Comparison of ENCODE assay signal across 7 cellular contexts in the genomic region with DNA sequence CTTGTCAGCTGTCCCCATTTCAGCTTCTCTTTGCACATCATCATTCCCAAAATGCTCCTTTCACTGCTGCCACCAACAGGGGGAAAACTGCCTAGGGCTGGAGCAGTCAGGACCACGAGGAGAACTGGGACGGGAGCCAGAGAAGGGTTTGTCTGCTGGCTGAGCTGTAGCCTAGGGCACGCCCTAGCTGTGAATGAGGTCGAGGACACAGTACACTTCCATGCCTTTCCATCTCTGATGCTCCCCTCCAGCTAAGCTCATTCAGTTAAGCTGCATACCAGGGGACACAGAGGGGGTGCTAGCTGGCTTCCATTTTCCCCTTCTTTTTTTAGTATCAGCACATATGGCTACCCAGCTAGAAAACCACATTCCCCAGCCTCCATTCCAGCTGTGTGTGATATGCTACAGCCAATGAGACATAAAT.
DNase-seq lines count a peak whose midpoint lies in the region; ATAC-seq, FAIRE-seq and TF ChIP-seq lines count a peak whose summit lies in the region.

No MANE protein-coding gene starts in this region.

- H3K27me3 ChIP-seq in HCT116 (ENCODE audit: insufficient read depth, low read length): no peaks in the 10 kb centered on the region

- intact Hi-C loops in HCT116 (cut with micrococcal nuclease): no loop called here

- no peak overlapping the region for H2AFZ ChIP-seq in HCT116 (ENCODE audit: low read depth, low read length, poor library complexity, severe bottlenecking)

- no peak overlapping the region for H3K9ac ChIP-seq in HCT116 (ENCODE audit: low read length)

- no peaks in the 10 kb centered on the region for H3K79me2 ChIP-seq in HCT116 (ENCODE audit: insufficient read depth, low read length)

- RAD21 ChIA-PET in HCT116 (lab: Charles Lee; ENCODE audit: low non-redundant PET in 1 of 2, low total read pairs in 2 of 2, uncharacterized antibody in 2 of 2, unreplicated experiment in 2 of 2): no interaction called here

- H4K20me1 ChIP-seq in HCT116 (ENCODE audit: insufficient read depth): no peaks in the 10 kb centered on the region

- FAIRE-seq in frontal cortex (lab: Jason Lieb, UNC): no peak

- H3K36me3 ChIP-seq in HCT116 (ENCODE audit: control insufficient read depth in 1 of 2, insufficient read depth in 2 of 2, low read length in 2 of 2): peaks cover 2 to 4% of the 10 kb centered on the region in 2 experiments; a peak in 2 of 4 replicates

- peak; percentile 71 for ATAC-seq in HCT116

- no peak overlapping the region for H3K27ac ChIP-seq in HCT116 (ENCODE audit: low read depth, low read length)

- CTCF ChIA-PET in HCT116 (lab: Charles Lee): interaction anchor here (1.1 to 1.2 kb wide), 2 partner anchors 51 to 65 kb away, joined by 3 read pairs; partner anchors contain the start of gene STK10

- TF ChIP-seq CTCF in HCT116 (IDR thresholded peaks at IDR 0.05 in 2 of 3, conservative IDR thresholded peaks at IDR 0.05 in 1 of 3; ENCODE audit: borderline replicate concordance in 1 of 3, insufficient read depth in 1 of 3, low read depth in 2 of 3, low read length in 2 of 3): peak in 2 of 3 experiments; percentile 16 to 17; a peak in 2 of 6 replicates

- H3K4me3 ChIP-seq in HCT116 (replicated peaks in 1 of 2; ENCODE audit: low read depth in 1 of 2, low read length in 2 of 2): no peak overlapping the region

- no peaks in the 10 kb centered on the region for H3K9me2 ChIP-seq in HCT116 (ENCODE audit: insufficient read depth)

- H3K4me2 ChIP-seq in HCT116 (ENCODE audit: low read length): no peak overlapping the region

- no peak for TF ChIP-seq POLR2A in HCT116 (IDR thresholded peaks at IDR 0.05; ENCODE audit: borderline replicate concordance, extremely low read depth, insufficient read depth, insufficient read length)

- BruUV-seq in HCT116 (replicated peaks; lab: Mats Ljungman, UMichigan): no TSS peak

- 0 out of 2 replicates have a peak, but pooled peaks have one; percentile 3 for TF ChIP-seq RAD21 in HCT116 (IDR thresholded peaks at IDR 0.05; ENCODE audit: low read depth)

- DNase-seq in HCT116 (ENCODE audit: low read depth, low spot score) (no peak), SW480 (ENCODE audit: low spot score) (peak; percentile 43), frontal cortex (ENCODE audit: low spot score in 2 of 2) (peak; percentile 44 to 52), pons (ENCODE audit: low spot score) (peak; percentile 91), GOT3 (lab: John Stamatoyannopoulos, UW) (no peak), NCI-H1436 (lab: John Stamatoyannopoulos, UW) (no peak), retina (no peak)

- H3K4me1 ChIP-seq in HCT116 (ENCODE audit: control insufficient read depth in 1 of 2, insufficient read depth in 2 of 2, low read length in 2 of 2): peaks cover 0 to 5% of the 10 kb centered on the region in 2 experiments; a peak in 1 of 4 replicates

- POLR2A ChIA-PET in HCT116 (lab: Charles Lee): no interaction called here

- peaks cover 3 to 4% of the 10 kb centered on the region in 2 experiments; a peak in 2 of 4 replicates for H3K9me3 ChIP-seq in HCT116 (ENCODE audit: control insufficient read depth in 1 of 2, insufficient read depth in 1 of 2, low read depth in 1 of 2, low read length in 2 of 2)

TF ChIP-seq in HCT116, 20 proteins besides CTCF, POLR2A, EP300 and RAD21:
- TF ChIP-seq ZNF274 (IDR thresholded peaks at IDR 0.05; ENCODE audit: low read depth, low read length): no peak
- TF ChIP-seq FOSL1 (IDR thresholded peaks at IDR 0.05; ENCODE audit: low read depth): no peak
- TF ChIP-seq YY1 (IDR thresholded peaks at IDR 0.05; ENCODE audit: extremely low read depth, insufficient replicate concordance, low read depth, low read length): no peak
- TF ChIP-seq CEBPB (IDR thresholded peaks at IDR 0.05; ENCODE audit: low read depth): no peak
- no peak for TF ChIP-seq SRF (IDR thresholded peaks at IDR 0.05; ENCODE audit: low read depth)

Comparison
In these comparisons a context has a peak if more than half of its experiments do, and no peak if none do; other contexts are left out.
1. DNase-seq: peak in SW480 (single experiment), frontal cortex (2 of 2) and pons (single experiment); none in HCT116 (single experiment), GOT3 (single experiment), NCI-H1436 (single experiment) and retina (single experiment).